ENCODE assay signal across 16 cellular contexts in the genomic region with DNA sequence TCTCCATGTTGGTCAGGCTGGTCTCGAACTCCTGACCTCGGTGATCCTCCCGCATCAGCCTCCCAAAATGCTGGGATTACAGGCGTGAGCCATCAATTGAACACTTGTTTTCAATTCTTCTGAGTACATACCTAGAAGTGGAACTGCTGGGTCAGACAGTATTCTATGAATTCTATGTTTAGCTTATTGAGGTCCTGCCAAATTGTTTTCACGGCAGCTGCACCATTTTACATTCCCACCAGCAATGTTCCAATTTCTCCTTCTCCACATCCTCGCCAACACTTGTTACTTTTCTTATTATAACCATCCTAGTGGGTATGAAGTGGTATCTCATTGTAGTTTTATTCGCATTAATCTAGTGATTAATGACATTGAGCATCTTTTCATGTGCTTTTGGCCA.
"Had no signal": no experiment of that assay in that cellular context is flagged by ENCODE, and none has a peak within 500 bp of the region (broad histone marks: within the 10 kb centered on the region; RNA-seq: fewer than 3 reads in every experiment).

No MANE protein-coding gene starts in this region.

- H3K9me3 Mint-ChIP-seq: T-helper 1 cell treated with Interleukin-12 subunit alpha and Interleukin-12 subunit beta and Interleukin-4 antibody, amounts not matched to agents 30 μg/mL and 1 μg/mL, for 36 hours; WTC11 had no signal

- DNase-seq: activated CD4-positive, alpha-beta T cell treated with anti-CD3 and anti-CD28 coated beads, Interleukin-2, amount 50 U/mL, for 1 hour; activated T-cell treated with anti-CD3 and anti-CD28 coated beads, Interleukin-2, amount 50 U/mL, for 48 hours; amygdala; brain microvascular endothelial cell; dorsolateral prefrontal cortex; hippocampal formation; kidney glomerular epithelial cell; mesendoderm; posterior cingulate gyrus; SK-N-SH; small intestine; substantia nigra; trophoblast cell had no signal

- H3K4me2 ChIP-seq: SK-N-SH had no signal

- H3K36me3 Mint-ChIP-seq: WTC11 had no signal

- H3K9me3 ChIP-seq: right atrium auricular region, SK-N-SH had no signal

- H3K9ac ChIP-seq: SK-N-SH had no signal

- H3K4me3 Mint-ChIP-seq: T-helper 1 cell treated with Interleukin-12 subunit alpha and Interleukin-12 subunit beta and Interleukin-4 antibody, amounts not matched to agents 30 μg/mL and 1 μg/mL, for 36 hours; WTC11 had no signal

- H3K4me1 ChIP-seq: right atrium auricular region had no signal

- H3K27me3 ChIP-seq: brain microvascular endothelial cell, dorsolateral prefrontal cortex, right atrium auricular region had no signal

- H3K4me3 ChIP-seq: dorsolateral prefrontal cortex, right atrium auricular region had no signal

- H3K36me3 ChIP-seq: brain microvascular endothelial cell, right atrium auricular region had no signal

- H3K27ac ChIP-seq: brain microvascular endothelial cell, dorsolateral prefrontal cortex, right atrium auricular region had no signal

- H3K27ac Mint-ChIP-seq: WTC11 had no signal
